Comparison of ENCODE assay signal across 9 cellular contexts in the genomic region with DNA sequence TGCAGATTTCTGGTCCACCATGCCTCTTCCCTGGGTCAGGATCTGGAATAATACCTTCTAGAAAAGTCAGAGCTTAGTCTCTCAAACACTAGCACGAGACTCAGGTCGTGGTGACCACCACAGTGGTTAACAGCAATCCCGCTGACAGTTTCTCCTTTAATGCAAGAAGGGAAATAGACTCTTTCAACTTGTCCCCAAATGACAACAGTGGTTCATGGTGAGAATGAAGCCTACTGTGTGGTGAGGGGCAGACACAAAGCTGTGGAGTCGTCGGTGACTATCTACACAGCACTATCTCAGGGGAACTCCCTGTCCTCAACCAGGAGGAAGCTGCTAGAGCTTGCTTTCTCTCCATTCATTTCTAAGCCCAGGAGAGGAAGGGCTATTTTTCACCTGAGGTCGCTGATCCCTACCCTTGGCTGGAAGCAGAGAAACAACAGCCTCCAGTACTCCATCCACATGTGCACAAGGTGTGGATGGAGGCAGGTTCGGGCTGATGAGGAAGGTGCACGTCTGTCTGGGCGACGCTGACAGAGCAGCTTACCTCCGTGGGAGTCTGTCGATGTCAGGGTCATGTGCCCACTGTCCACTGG.
DNase-seq lines count a peak whose midpoint lies in the region; ATAC-seq and TF ChIP-seq lines count a peak whose summit lies in the region.
"Had no signal": no experiment of that assay in that cellular context is flagged by ENCODE, and none has a peak within 500 bp of the region (broad histone marks: within the 10 kb centered on the region; RNA-seq: fewer than 3 reads in every experiment).

No MANE protein-coding gene starts in this region.

- no peak overlapping the region for H3K27ac ChIP-seq in psoas muscle
- H3K27ac ChIP-seq: neutrophil, SK-N-MC had no signal

- CTCF ChIA-PET in activated B cell treated with CpG ODN at 0.5 μM for 24 hours (lab: Charles Lee), result interaction anchor here (0.9 kb wide), 1 partner anchor 148 kb away, joined by 3 read pairs; no protein-coding TSS in a partner anchor

- TF ChIP-seq CTCF in activated B cell treated with CpG ODN at 0.5 μM for 24 hours (IDR thresholded peaks at IDR 0.05), result no peak
- no peak for TF ChIP-seq CTCF in psoas muscle (IDR thresholded peaks at IDR 0.05)

- intact Hi-C loops in activated B cell treated with CpG ODN at 0.5 μM for 24 hours (cut with micrococcal nuclease), result loop anchor here (2.0 kb wide), 1 partner anchor 16 kb away; no protein-coding TSS in a partner anchor
- intact Hi-C loops in psoas muscle (cut with DNase I), result no loop called here

- H3K27ac Mint-ChIP-seq in activated B cell treated with CpG ODN at 0.5 μM for 24 hours, result peak overlapping the region; percentile 65

- ATAC-seq in GM18907 (IDR thresholded peaks at IDR 0.05; ENCODE audit: unreplicated experiment), result peak; percentile 56
- peak; percentile 63 for ATAC-seq in GM21825 (IDR thresholded peaks at IDR 0.05; ENCODE audit: unreplicated experiment)
- peak; percentile 21 for ATAC-seq in activated B cell treated with CpG ODN at 0.5 μM for 24 hours (ENCODE audit: low read depth)
- no peak for ATAC-seq in psoas muscle
- ATAC-seq in GM19328 (IDR thresholded peaks at IDR 0.05; ENCODE audit: unreplicated experiment), result no peak

- no peaks in the 10 kb centered on the region for H3K27me3 Mint-ChIP-seq in activated B cell treated with CpG ODN at 0.5 μM for 24 hours

- DNase-seq in activated B cell treated with CpG ODN at 0.5 μM for 24 hours, result no peak
- DNase-seq in psoas muscle, result no peak
- no peak for DNase-seq in epidermal melanocyte (ENCODE audit: insufficient read length, low spot score)
- no peak for DNase-seq in ureter (ENCODE audit: low spot score)

- peaks cover 98% of the 10 kb centered on the region for H3K4me1 Mint-ChIP-seq in activated B cell treated with CpG ODN at 0.5 μM for 24 hours

- POLR2A ChIA-PET in activated B cell treated with CpG ODN at 0.5 μM for 24 hours (lab: Charles Lee), result interaction anchor here (0.6 to 2.0 kb wide), 8 partner anchors 16 to 530 kb away, joined by 3 to 8 read pairs (median 4); a partner anchor contains a TSS

- H3K4me1 ChIP-seq in psoas muscle, result peaks cover 53% of the 10 kb centered on the region

- no peaks in the 10 kb centered on the region for H3K27me3 ChIP-seq in psoas muscle (ENCODE audit: insufficient read depth in 3 of 3, low read length in 2 of 3)
- H3K27me3 ChIP-seq: neutrophil had no signal

- no peaks in the 10 kb centered on the region for H3K9me3 Mint-ChIP-seq in activated B cell treated with CpG ODN at 0.5 μM for 24 hours

- peaks cover 19% of the 10 kb centered on the region for H3K36me3 Mint-ChIP-seq in activated B cell treated with CpG ODN at 0.5 μM for 24 hours (ENCODE audit: low read depth)

- no peaks in the 10 kb centered on the region for H3K9me3 ChIP-seq in psoas muscle
- H3K9me3 ChIP-seq: neutrophil had no signal

- no peaks in the 10 kb centered on the region for H3K36me3 ChIP-seq in psoas muscle (ENCODE audit: insufficient read depth in 1 of 2, low read depth in 1 of 2)

- peak overlapping the region; percentile 1 for H3K4me3 ChIP-seq in psoas muscle
- H3K4me3 ChIP-seq: SK-N-MC had no signal

- 84 to 87% (median 85%) methylated on average over 12 of the region's 12 CpGs for WGBS in psoas muscle, 3 donors

- H3K4me3 Mint-ChIP-seq in activated B cell treated with CpG ODN at 0.5 μM for 24 hours, result peak overlapping the region; percentile 42

Comparison
In these comparisons a context has a peak if more than half of its experiments do, and no peak if none do; other contexts are left out.
1. ATAC-seq: peak in GM18907 (single experiment), GM21825 (single experiment) and activated B cell treated with CpG ODN at 0.5 μM for 24 hours (single experiment); none in psoas muscle (0 of 4) and GM19328 (single experiment).